8 cellular contexts compared by ENCODE assay signal in genomic region chr1:109099871-109100757, GRCh38. TPM values are rescaled to one million over a fixed set of nuclear protein-coding genes. Genes with fewer than 3 reads are reported as not detected.
DNase-seq lines count a peak whose midpoint lies in the region; ATAC-seq and TF ChIP-seq lines count a peak whose summit lies in the region.

No MANE protein-coding gene starts in this region.

- H3K36me3 ChIP-seq in SK-N-MC (ENCODE audit: insufficient read depth, low read length) (0 out of 2 replicates have a peak, but pooled peaks cover 4% of the 10 kb centered on the region), thyroid gland (no peaks in the 10 kb centered on the region)

- TF ChIP-seq CTCF in HFFc6 (IDR thresholded peaks at IDR 0.05): peak; percentile 87
- peak; percentile 83 for TF ChIP-seq CTCF in NB4 (IDR thresholded peaks at IDR 0.05; ENCODE audit: low read depth, low read length)
- peak; percentile 65 for TF ChIP-seq CTCF in glutamatergic neuron (IDR thresholded peaks at IDR 0.05; ENCODE audit: partially characterized antibody, unreplicated experiment)
- TF ChIP-seq CTCF in osteocyte (IDR thresholded peaks at IDR 0.05): peak; percentile 88
- TF ChIP-seq CTCF in thyroid gland (IDR thresholded peaks at IDR 0.05): peak; percentile 31 to 93 (median 88)

- H3K4me3 ChIP-seq in GM08714 (ENCODE audit: low read length) (peak overlapping the region; percentile 83), NB4 (ENCODE audit: low read depth, low read length) (peak overlapping the region; percentile 88), SK-N-MC (peak overlapping the region; percentile 98), thyroid gland (replicated peaks in 1 of 3) (peak overlapping the region; percentile 72 to 97 (median 76))

- H3K9me3 ChIP-seq in SK-N-MC (ENCODE audit: low read depth, low read length): no peaks in the 10 kb centered on the region
- H3K9me3 ChIP-seq in thyroid gland: no peaks in the 10 kb centered on the region

- TF ChIP-seq POLR2A in NB4 (IDR thresholded peaks at IDR 0.05; ENCODE audit: extremely low read depth, insufficient read length): peak; percentile 99
- peak; percentile 91 to 95 for TF ChIP-seq POLR2A in thyroid gland (IDR thresholded peaks at IDR 0.05)

- peaks cover 20% of the 10 kb centered on the region; the same call in 1 of the 2 replicates for H3K36me3 Mint-ChIP-seq in HFFc6 (ENCODE audit: low read depth)
- H3K36me3 Mint-ChIP-seq in activated naive CD4-positive, alpha-beta T cell treated with anti-CD3 and anti-CD28 coated beads, Interleukin-2, amount 50 U/mL, for 72 hours: peaks cover 14 to 15% of the 10 kb centered on the region in 2 donors
- no peaks in the 10 kb centered on the region for H3K36me3 Mint-ChIP-seq in glutamatergic neuron (ENCODE audit: unreplicated experiment)
- H3K36me3 Mint-ChIP-seq in osteocyte (ENCODE audit: unreplicated experiment): peaks cover 3% of the 10 kb centered on the region

- H3K4me1 ChIP-seq in thyroid gland: peaks cover 15 to 24% of the 10 kb centered on the region in 2 donors

- WGBS in thyroid gland, 2 donors: 0 to 1% methylated on average over 45 to 68 of the region's 79 CpGs

- peak overlapping the region; percentile 98 for H3K4me3 Mint-ChIP-seq in HFFc6
- peak overlapping the region; percentile 98 for H3K4me3 Mint-ChIP-seq in glutamatergic neuron (ENCODE audit: unreplicated experiment)
- peak overlapping the region; percentile 99 for H3K4me3 Mint-ChIP-seq in osteocyte (ENCODE audit: unreplicated experiment)

- H3K4me1 Mint-ChIP-seq in HFFc6 (ENCODE audit: low read depth) (peaks cover 9% of the 10 kb centered on the region), glutamatergic neuron (ENCODE audit: low read depth, unreplicated experiment) (no peaks in the 10 kb centered on the region), osteocyte (ENCODE audit: unreplicated experiment) (peaks cover 6% of the 10 kb centered on the region)

- intact Hi-C loops in thyroid gland (cut with DNase I): no loop called here

- ATAC-seq in activated naive CD4-positive, alpha-beta T cell treated with anti-CD3 and anti-CD28 coated beads, Interleukin-2, amount 50 U/mL, for 72 hours: peak; percentile 91 to 94

- no peaks in the 10 kb centered on the region for H3K9me3 Mint-ChIP-seq in HFFc6
- H3K9me3 Mint-ChIP-seq in activated naive CD4-positive, alpha-beta T cell treated with anti-CD3 and anti-CD28 coated beads, Interleukin-2, amount 50 U/mL, for 72 hours: no peaks in the 10 kb centered on the region
- H3K9me3 Mint-ChIP-seq in glutamatergic neuron (ENCODE audit: unreplicated experiment): peaks cover 3% of the 10 kb centered on the region
- no peaks in the 10 kb centered on the region for H3K9me3 Mint-ChIP-seq in osteocyte (ENCODE audit: unreplicated experiment)

- peak overlapping the region; percentile 85 for H3K27ac ChIP-seq in SK-N-MC
- H3K27ac ChIP-seq in thyroid gland: peak overlapping the region; percentile 83 to 95 (median 91)

- DNase-seq in HFFc6 (peak; percentile 95), NB4 (ENCODE audit: low read depth) (peak; percentile 98), SK-N-MC (ENCODE audit: low read depth, low spot score) (peak; percentile 87), glutamatergic neuron (peak; percentile 96), osteocyte (ENCODE audit: extremely low spot score, unreplicated experiment) (peak; percentile 98), thyroid gland (peak; percentile 96 to 98)
- peak; percentile 95 to 96 for DNase-seq in activated naive CD4-positive, alpha-beta T cell treated with anti-CD3 and anti-CD28 coated beads, Interleukin-2, amount 50 U/mL, for 72 hours (ENCODE audit: low spot score in 2 of 2)

- no peaks in the 10 kb centered on the region for H3K27me3 ChIP-seq in thyroid gland

- peak overlapping the region; percentile 96 for H3K27ac Mint-ChIP-seq in HFFc6
- H3K27ac Mint-ChIP-seq in activated naive CD4-positive, alpha-beta T cell treated with anti-CD3 and anti-CD28 coated beads, Interleukin-2, amount 50 U/mL, for 72 hours: peak overlapping the region; percentile 92 to 99
- H3K27ac Mint-ChIP-seq in glutamatergic neuron (ENCODE audit: unreplicated experiment): peak overlapping the region; percentile 95
- H3K27ac Mint-ChIP-seq in osteocyte (ENCODE audit: unreplicated experiment): peak overlapping the region; percentile 89

- H3K27me3 Mint-ChIP-seq in HFFc6 (ENCODE audit: insufficient read depth) (peaks cover 6% of the 10 kb centered on the region), glutamatergic neuron (ENCODE audit: unreplicated experiment) (peaks cover 7% of the 10 kb centered on the region), osteocyte (ENCODE audit: unreplicated experiment) (no peaks in the 10 kb centered on the region)

- peak overlapping the region; percentile 97 for H3K9ac ChIP-seq in SK-N-MC (ENCODE audit: insufficient read length)

RNA-seq across cellular contexts. Expression of gene TMEM167B, which starts 9.6 kb away (rescaled TPM):
- 10 to 100 TPM; 48.0 to 58.6 (median 53.5) TPM for total RNA-seq in HFFc6 (2021; fragmentation: NEBNext Ultra II Directional; extraction: Animal tissue kit (Norgen Biotek cat#: 25700))
- 10 to 100 TPM; 24.0 to 54.9 TPM for total RNA-seq in activated naive CD4-positive, alpha-beta T cell treated with anti-CD3 and anti-CD28 coated beads, Interleukin-2, amount 50 U/mL, for 72 hours
- total RNA-seq in glutamatergic neuron (ENCODE audit: unreplicated experiment) (30.8 TPM), osteocyte (35.8 and 41.7 TPM in 2 replicates), thyroid gland (10 to 100 TPM; 36.5 to 46.5 (median 39.2) TPM)

RNA-seq across cellular contexts. Expression of gene ELAPOR1, which starts 13.8 kb away (rescaled TPM):
- 1 to 10 TPM in 5 of 6 experiments, under 1 TPM in 1; 0.38 to 2.6 (median 2.0) TPM for total RNA-seq in HFFc6 (2021; fragmentation: NEBNext Ultra II Directional; extraction: Animal tissue kit (Norgen Biotek cat#: 25700))
- 10 to 100 TPM in 1 of 2 donors, 1 to 10 TPM in 1; 5.7 to 15.0 TPM for total RNA-seq in activated naive CD4-positive, alpha-beta T cell treated with anti-CD3 and anti-CD28 coated beads, Interleukin-2, amount 50 U/mL, for 72 hours
- total RNA-seq in glutamatergic neuron (ENCODE audit: unreplicated experiment) (1.5 TPM), osteocyte (0.31 and 0.83 TPM in 2 replicates), thyroid gland (10 to 100 TPM in 2 of 4 donors, 1 to 10 TPM in 2; 4.7 to 24.0 (median 12.3) TPM)

RNA-seq across cellular contexts. Expression of gene TAF13, which starts 24.3 kb away (rescaled TPM):
- total RNA-seq in HFFc6 (2021; fragmentation: NEBNext Ultra II Directional; extraction: Animal tissue kit (Norgen Biotek cat#: 25700)): 100 to 1,000 TPM in 5 of 6 experiments, 10 to 100 TPM in 1; 94.3 to 150 (median 106) TPM
- 10 to 100 TPM; 15.4 to 49.0 TPM for total RNA-seq in activated naive CD4-positive, alpha-beta T cell treated with anti-CD3 and anti-CD28 coated beads, Interleukin-2, amount 50 U/mL, for 72 hours
- 66.0 TPM for total RNA-seq in glutamatergic neuron (ENCODE audit: unreplicated experiment)
- 39.8 and 42.3 TPM in 2 replicates for total RNA-seq in osteocyte
- total RNA-seq in thyroid gland: 10 to 100 TPM; 25.6 to 47.1 (median 43.9) TPM

RNA-seq across cellular contexts. Expression of gene WDR47, which starts 58.2 kb away (rescaled TPM):
- total RNA-seq in HFFc6 (2021; fragmentation: NEBNext Ultra II Directional; extraction: Animal tissue kit (Norgen Biotek cat#: 25700)): 10 to 100 TPM; 13.8 to 18.2 (median 17.5) TPM
- total RNA-seq in activated naive CD4-positive, alpha-beta T cell treated with anti-CD3 and anti-CD28 coated beads, Interleukin-2, amount 50 U/mL, for 72 hours: 10 to 100 TPM in 1 of 2 donors, 1 to 10 TPM in 1; 7.9 to 11.5 TPM
- total RNA-seq in glutamatergic neuron (ENCODE audit: unreplicated experiment) (128 TPM), osteocyte (25.2 and 25.7 TPM in 2 replicates), thyroid gland (10 to 100 TPM in 3 of 4 donors, 1 to 10 TPM in 1; 9.4 to 23.2 (median 12.9) TPM)

Comparison
In these comparisons a context has a peak if more than half of its experiments do, and no peak if none do; other contexts are left out.
1. Peak in every context shown above with its lines: DNase-seq, ATAC-seq, H3K4me3 ChIP-seq and H3K27ac ChIP-seq.